1 cellular context compared by ENCODE assay signal in the genomic region with DNA sequence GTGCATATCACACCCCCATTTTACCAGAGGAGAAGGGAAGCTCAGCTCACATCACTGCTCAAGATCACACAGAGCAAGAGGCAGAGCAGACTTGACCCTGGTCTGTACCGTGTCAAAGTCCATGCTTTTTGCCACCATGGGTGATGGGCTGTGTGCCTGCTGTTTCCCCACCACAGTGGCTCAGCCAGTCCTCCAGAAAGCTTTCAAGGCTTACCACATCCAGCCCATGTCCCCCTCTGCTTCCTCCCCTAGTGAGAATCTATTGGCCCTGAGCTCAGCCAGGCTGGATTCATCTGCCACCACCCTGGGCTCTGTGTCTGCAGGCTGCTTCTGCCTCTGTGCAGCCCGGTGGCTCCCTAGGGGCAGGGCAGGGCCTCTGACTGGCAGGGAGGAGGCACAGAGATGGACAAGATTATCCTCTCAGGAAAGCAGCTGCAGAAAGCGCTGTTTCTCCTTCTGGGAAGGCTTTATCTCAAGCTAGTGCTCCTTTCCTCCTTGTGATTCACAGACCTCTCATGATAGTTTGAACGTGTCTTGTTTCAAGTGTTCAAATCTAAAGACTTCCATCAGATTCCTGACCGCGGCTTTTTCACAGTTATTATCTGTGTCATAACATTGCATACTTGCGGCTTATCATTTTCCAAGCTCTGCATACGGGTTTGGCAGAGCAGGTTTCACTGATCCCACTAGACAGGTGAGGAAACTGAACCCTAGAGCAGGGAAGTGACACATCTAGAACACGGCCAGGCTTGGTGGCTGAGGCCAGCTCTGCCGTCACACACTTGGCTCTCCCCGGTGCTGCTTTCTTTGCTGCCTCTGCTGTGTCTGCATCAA.
A peak's percentile ranks its signal among the peaks of the same experiment; 100 is the strongest.
TF ChIP-seq lines count a peak whose summit lies in the region.

No MANE protein-coding gene starts in this region.

TF ChIP-seq in K562, 482 proteins besides CTCF, POLR2A, EP300 and RAD21 (continued from another document and continues in another):
- TF ChIP-seq, protein P1, sequence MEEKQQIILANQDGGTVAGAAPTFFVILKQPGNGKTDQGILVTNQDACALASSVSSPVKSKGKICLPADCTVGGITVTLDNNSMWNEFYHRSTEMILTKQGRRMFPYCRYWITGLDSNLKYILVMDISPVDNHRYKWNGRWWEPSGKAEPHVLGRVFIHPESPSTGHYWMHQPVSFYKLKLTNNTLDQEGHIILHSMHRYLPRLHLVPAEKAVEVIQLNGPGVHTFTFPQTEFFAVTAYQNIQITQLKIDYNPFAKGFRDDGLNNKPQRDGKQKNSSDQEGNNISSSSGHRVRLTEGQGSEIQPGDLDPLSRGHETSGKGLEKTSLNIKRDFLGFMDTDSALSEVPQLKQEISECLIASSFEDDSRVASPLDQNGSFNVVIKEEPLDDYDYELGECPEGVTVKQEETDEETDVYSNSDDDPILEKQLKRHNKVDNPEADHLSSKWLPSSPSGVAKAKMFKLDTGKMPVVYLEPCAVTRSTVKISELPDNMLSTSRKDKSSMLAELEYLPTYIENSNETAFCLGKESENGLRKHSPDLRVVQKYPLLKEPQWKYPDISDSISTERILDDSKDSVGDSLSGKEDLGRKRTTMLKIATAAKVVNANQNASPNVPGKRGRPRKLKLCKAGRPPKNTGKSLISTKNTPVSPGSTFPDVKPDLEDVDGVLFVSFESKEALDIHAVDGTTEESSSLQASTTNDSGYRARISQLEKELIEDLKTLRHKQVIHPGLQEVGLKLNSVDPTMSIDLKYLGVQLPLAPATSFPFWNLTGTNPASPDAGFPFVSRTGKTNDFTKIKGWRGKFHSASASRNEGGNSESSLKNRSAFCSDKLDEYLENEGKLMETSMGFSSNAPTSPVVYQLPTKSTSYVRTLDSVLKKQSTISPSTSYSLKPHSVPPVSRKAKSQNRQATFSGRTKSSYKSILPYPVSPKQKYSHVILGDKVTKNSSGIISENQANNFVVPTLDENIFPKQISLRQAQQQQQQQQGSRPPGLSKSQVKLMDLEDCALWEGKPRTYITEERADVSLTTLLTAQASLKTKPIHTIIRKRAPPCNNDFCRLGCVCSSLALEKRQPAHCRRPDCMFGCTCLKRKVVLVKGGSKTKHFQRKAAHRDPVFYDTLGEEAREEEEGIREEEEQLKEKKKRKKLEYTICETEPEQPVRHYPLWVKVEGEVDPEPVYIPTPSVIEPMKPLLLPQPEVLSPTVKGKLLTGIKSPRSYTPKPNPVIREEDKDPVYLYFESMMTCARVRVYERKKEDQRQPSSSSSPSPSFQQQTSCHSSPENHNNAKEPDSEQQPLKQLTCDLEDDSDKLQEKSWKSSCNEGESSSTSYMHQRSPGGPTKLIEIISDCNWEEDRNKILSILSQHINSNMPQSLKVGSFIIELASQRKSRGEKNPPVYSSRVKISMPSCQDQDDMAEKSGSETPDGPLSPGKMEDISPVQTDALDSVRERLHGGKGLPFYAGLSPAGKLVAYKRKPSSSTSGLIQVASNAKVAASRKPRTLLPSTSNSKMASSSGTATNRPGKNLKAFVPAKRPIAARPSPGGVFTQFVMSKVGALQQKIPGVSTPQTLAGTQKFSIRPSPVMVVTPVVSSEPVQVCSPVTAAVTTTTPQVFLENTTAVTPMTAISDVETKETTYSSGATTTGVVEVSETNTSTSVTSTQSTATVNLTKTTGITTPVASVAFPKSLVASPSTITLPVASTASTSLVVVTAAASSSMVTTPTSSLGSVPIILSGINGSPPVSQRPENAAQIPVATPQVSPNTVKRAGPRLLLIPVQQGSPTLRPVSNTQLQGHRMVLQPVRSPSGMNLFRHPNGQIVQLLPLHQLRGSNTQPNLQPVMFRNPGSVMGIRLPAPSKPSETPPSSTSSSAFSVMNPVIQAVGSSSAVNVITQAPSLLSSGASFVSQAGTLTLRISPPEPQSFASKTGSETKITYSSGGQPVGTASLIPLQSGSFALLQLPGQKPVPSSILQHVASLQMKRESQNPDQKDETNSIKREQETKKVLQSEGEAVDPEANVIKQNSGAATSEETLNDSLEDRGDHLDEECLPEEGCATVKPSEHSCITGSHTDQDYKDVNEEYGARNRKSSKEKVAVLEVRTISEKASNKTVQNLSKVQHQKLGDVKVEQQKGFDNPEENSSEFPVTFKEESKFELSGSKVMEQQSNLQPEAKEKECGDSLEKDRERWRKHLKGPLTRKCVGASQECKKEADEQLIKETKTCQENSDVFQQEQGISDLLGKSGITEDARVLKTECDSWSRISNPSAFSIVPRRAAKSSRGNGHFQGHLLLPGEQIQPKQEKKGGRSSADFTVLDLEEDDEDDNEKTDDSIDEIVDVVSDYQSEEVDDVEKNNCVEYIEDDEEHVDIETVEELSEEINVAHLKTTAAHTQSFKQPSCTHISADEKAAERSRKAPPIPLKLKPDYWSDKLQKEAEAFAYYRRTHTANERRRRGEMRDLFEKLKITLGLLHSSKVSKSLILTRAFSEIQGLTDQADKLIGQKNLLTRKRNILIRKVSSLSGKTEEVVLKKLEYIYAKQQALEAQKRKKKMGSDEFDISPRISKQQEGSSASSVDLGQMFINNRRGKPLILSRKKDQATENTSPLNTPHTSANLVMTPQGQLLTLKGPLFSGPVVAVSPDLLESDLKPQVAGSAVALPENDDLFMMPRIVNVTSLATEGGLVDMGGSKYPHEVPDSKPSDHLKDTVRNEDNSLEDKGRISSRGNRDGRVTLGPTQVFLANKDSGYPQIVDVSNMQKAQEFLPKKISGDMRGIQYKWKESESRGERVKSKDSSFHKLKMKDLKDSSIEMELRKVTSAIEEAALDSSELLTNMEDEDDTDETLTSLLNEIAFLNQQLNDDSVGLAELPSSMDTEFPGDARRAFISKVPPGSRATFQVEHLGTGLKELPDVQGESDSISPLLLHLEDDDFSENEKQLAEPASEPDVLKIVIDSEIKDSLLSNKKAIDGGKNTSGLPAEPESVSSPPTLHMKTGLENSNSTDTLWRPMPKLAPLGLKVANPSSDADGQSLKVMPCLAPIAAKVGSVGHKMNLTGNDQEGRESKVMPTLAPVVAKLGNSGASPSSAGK (IDR thresholded peaks at IDR 0.05), result no peak
- TF ChIP-seq, protein P2, sequence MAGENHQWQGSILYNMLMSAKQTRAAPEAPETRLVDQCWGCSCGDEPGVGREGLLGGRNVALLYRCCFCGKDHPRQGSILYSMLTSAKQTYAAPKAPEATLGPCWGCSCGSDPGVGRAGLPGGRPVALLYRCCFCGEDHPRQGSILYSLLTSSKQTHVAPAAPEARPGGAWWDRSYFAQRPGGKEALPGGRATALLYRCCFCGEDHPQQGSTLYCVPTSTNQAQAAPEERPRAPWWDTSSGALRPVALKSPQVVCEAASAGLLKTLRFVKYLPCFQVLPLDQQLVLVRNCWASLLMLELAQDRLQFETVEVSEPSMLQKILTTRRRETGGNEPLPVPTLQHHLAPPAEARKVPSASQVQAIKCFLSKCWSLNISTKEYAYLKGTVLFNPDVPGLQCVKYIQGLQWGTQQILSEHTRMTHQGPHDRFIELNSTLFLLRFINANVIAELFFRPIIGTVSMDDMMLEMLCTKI (IDR thresholded peaks at IDR 0.05; ENCODE audit: partially characterized antibody), result no peak
- TF ChIP-seq HOXB6 (CRISPR knock-in tag; IDR thresholded peaks at IDR 0.05; ENCODE audit: borderline replicate concordance) (no peak), HSF4 (CRISPR knock-in tag; IDR thresholded peaks at IDR 0.05; ENCODE audit: borderline replicate concordance) (no peak), POLR2AphosphoS5 (IDR thresholded peaks at IDR 0.05; ENCODE audit: control insufficient read depth, insufficient read depth, low read depth, low read length) (0 out of 2 replicates have a peak, but pooled peaks have one; percentile 30), SP1 (CRISPR knock-in tag; IDR thresholded peaks at IDR 0.05) (peak; percentile 74), ELF2 (CRISPR knock-in tag; IDR thresholded peaks at IDR 0.05) (no peak), HDAC1 (IDR thresholded peaks at IDR 0.05) (peak in 1 of 2 experiments; percentile 76; a peak in 2 of 4 replicates), SRF (CRISPR knock-in tag; IDR thresholded peaks at IDR 0.05) (no peak; a peak in 1 of 4 replicates), SIRT6 (IDR thresholded peaks at IDR 0.05; ENCODE audit: low read depth, low read length) (no peak), DPF2 (IDR thresholded peaks at IDR 0.05) (peak; percentile 54; the same call in 1 of the 2 replicates), RUNX1 (IDR thresholded peaks at IDR 0.05; ENCODE audit: low read depth) (no peak), SREBF1 (IDR thresholded peaks at IDR 0.05; ENCODE audit: borderline replicate concordance, low read depth, low read length) (no peak), TEAD1 (CRISPR knock-in tag; IDR thresholded peaks at IDR 0.05) (peak; percentile 13 to 91; a peak in 2 of 4 replicates), MAFG (tag; conservative IDR thresholded peaks at IDR 0.05) (no peak)
- TF ChIP-seq, protein P3, sequence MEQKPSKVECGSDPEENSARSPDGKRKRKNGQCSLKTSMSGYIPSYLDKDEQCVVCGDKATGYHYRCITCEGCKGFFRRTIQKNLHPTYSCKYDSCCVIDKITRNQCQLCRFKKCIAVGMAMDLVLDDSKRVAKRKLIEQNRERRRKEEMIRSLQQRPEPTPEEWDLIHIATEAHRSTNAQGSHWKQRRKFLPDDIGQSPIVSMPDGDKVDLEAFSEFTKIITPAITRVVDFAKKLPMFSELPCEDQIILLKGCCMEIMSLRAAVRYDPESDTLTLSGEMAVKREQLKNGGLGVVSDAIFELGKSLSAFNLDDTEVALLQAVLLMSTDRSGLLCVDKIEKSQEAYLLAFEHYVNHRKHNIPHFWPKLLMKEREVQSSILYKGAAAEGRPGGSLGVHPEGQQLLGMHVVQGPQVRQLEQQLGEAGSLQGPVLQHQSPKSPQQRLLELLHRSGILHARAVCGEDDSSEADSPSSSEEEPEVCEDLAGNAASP (IDR thresholded peaks at IDR 0.05), result no peak
- TF ChIP-seq, protein P4, sequence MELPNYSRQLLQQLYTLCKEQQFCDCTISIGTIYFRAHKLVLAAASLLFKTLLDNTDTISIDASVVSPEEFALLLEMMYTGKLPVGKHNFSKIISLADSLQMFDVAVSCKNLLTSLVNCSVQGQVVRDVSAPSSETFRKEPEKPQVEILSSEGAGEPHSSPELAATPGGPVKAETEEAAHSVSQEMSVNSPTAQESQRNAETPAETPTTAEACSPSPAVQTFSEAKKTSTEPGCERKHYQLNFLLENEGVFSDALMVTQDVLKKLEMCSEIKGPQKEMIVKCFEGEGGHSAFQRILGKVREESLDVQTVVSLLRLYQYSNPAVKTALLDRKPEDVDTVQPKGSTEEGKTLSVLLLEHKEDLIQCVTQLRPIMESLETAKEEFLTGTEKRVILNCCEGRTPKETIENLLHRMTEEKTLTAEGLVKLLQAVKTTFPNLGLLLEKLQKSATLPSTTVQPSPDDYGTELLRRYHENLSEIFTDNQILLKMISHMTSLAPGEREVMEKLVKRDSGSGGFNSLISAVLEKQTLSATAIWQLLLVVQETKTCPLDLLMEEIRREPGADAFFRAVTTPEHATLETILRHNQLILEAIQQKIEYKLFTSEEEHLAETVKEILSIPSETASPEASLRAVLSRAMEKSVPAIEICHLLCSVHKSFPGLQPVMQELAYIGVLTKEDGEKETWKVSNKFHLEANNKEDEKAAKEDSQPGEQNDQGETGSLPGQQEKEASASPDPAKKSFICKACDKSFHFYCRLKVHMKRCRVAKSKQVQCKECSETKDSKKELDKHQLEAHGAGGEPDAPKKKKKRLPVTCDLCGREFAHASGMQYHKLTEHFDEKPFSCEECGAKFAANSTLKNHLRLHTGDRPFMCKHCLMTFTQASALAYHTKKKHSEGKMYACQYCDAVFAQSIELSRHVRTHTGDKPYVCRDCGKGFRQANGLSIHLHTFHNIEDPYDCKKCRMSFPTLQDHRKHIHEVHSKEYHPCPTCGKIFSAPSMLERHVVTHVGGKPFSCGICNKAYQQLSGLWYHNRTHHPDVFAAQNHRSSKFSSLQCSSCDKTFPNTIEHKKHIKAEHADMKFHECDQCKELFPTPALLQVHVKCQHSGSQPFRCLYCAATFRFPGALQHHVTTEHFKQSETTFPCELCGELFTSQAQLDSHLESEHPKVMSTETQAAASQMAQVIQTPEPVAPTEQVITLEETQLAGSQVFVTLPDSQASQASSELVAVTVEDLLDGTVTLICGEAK (IDR thresholded peaks at IDR 0.05), result no peak
- TF ChIP-seq, protein P4 (CRISPR knock-in tag; IDR thresholded peaks at IDR 0.05), result no peak; the same call in 1 of the 2 replicates
- TF ChIP-seq, protein P5, sequence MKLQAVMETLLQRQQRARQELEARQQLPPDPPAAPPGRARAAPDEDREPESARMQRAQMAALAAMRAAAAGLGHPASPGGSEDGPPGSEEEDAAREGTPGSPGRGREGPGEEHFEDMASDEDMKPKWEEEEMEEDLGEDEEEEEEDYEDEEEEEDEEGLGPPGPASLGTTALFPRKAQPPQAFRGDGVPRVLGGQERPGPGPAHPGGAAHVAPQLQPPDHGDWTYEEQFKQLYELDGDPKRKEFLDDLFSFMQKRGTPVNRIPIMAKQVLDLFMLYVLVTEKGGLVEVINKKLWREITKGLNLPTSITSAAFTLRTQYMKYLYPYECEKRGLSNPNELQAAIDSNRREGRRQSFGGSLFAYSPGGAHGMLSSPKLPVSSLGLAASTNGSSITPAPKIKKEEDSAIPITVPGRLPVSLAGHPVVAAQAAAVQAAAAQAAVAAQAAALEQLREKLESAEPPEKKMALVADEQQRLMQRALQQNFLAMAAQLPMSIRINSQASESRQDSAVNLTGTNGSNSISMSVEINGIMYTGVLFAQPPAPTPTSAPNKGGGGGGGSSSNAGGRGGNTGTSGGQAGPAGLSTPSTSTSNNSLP (IDR thresholded peaks at IDR 0.05; ENCODE audit: borderline replicate concordance, low read depth, low read length), result no peak
- TF ChIP-seq, protein P6, sequence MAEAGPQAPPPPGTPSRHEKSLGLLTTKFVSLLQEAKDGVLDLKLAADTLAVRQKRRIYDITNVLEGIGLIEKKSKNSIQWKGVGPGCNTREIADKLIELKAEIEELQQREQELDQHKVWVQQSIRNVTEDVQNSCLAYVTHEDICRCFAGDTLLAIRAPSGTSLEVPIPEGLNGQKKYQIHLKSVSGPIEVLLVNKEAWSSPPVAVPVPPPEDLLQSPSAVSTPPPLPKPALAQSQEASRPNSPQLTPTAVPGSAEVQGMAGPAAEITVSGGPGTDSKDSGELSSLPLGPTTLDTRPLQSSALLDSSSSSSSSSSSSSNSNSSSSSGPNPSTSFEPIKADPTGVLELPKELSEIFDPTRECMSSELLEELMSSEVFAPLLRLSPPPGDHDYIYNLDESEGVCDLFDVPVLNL (CRISPR knock-in tag; IDR thresholded peaks at IDR 0.05; ENCODE audit: low read depth), result peak; percentile 16; the same call in 1 of the 2 replicates
